In genomic region chr17:81101614-81102306, GRCh38 we compare ENCODE assay signal across 8 cellular contexts.
DNase-seq lines count a peak whose midpoint lies in the region; ATAC-seq, FAIRE-seq and TF ChIP-seq lines count a peak whose summit lies in the region.

No MANE protein-coding gene starts in this region.

- TF ChIP-seq CTCF in D721Med (IDR thresholded peaks at IDR 0.05; ENCODE audit: insufficient read depth, missing control alignments) (peak; percentile 100), foreskin fibroblast (IDR thresholded peaks at IDR 0.05; ENCODE audit: low read depth, low read length) (peak; percentile 100), testis (IDR thresholded peaks at IDR 0.05) (peak; percentile 94 to 99 (median 98))

- no peak overlapping the region for H3K4me2 ChIP-seq in Karpas-422 (ENCODE audit: low read depth, low read length, poor library complexity, severe bottlenecking)

- no peaks in the 10 kb centered on the region for H3K79me2 ChIP-seq in Karpas-422 (ENCODE audit: low read length)

- H2AFZ ChIP-seq in Karpas-422 (ENCODE audit: low read length), result no peak overlapping the region

- intact Hi-C loops in testis (cut with DNase I; ENCODE audit: low total_unique reads), result no loop called here

- no peak for TF ChIP-seq POLR2A in testis (IDR thresholded peaks at IDR 0.05)

- ATAC-seq in GM21447 (IDR thresholded peaks at IDR 0.05; ENCODE audit: unreplicated experiment), result peak; percentile 65

- 61 to 90% methylated on average over 7 to 29 of the region's 33 CpGs for WGBS in testis, 2 donors

- H3K27ac ChIP-seq in Karpas-422 (ENCODE audit: low read length) (no peak overlapping the region), testis (no peak overlapping the region)

- H3K4me3 ChIP-seq in Karpas-422 (ENCODE audit: low read length) (no peak overlapping the region), foreskin fibroblast (ENCODE audit: low read depth in 1 of 2, low read length in 2 of 2) (no peak overlapping the region), testis (no peak overlapping the region)

- H3K9me2 ChIP-seq in Karpas-422 (replicated peaks; ENCODE audit: insufficient read depth, low read length), result no peaks in the 10 kb centered on the region

- H3K9me3 ChIP-seq in Karpas-422 (ENCODE audit: low read length), result no peaks in the 10 kb centered on the region
- no peaks in the 10 kb centered on the region for H3K9me3 ChIP-seq in testis

- H3K36me3 ChIP-seq in Karpas-422 (ENCODE audit: insufficient read depth, low read length) (no peaks in the 10 kb centered on the region), testis (ENCODE audit: low read depth, missing control alignments) (no peaks in the 10 kb centered on the region)

- H3K4me1 ChIP-seq in Karpas-422 (ENCODE audit: low read length), result no peaks in the 10 kb centered on the region
- H3K4me1 ChIP-seq in testis, result peaks cover 15% of the 10 kb centered on the region

- H3K27me3 ChIP-seq in Karpas-422 (ENCODE audit: low read length), result no peaks in the 10 kb centered on the region
- no peaks in the 10 kb centered on the region for H3K27me3 ChIP-seq in testis

- H3K9ac ChIP-seq in Karpas-422 (ENCODE audit: low read length), result no peak overlapping the region

- 0 out of 2 replicates have a peak, but pooled peaks cover 5% of the 10 kb centered on the region for H4K20me1 ChIP-seq in Karpas-422 (ENCODE audit: insufficient read depth, low read depth, low read length)

- peak; percentile 99 for DNase-seq in D721Med (ENCODE audit: insufficient read length, low spot score)
- DNase-seq in Karpas-422, result peak; percentile 93
- peak; percentile 69 for DNase-seq in SHP77 treated with DMSO at 0.1 percent for 48 hours (lab: John Stamatoyannopoulos, UW)
- DNase-seq in activated T-helper 9 cell treated with anti-CD3 and anti-CD28 coated beads, Interleukin-2, amount 50 U/mL, for 16 hours (ENCODE audit: low read depth), result peak; percentile 83
- peak; percentile 63 to 88 for DNase-seq in foreskin fibroblast
- peak; percentile 66 for DNase-seq in occipital lobe (lab: John Stamatoyannopoulos, UW)
- DNase-seq in testis, result peak; percentile 78

- no peak for FAIRE-seq in D721Med (lab: Jason Lieb, UNC)
